Comparison of ENCODE assay signal across 10 cellular contexts in genomic region chr7:123916240-123916724, GRCh38. TPM values are rescaled to one million over a fixed set of nuclear protein-coding genes. Genes with fewer than 3 reads are reported as not detected.
DNase-seq lines count a peak whose midpoint lies in the region; ATAC-seq, FAIRE-seq and TF ChIP-seq lines count a peak whose summit lies in the region.
"Had no signal": no experiment of that assay in that cellular context is flagged by ENCODE, and none has a peak within 500 bp of the region (broad histone marks: within the 10 kb centered on the region; RNA-seq: fewer than 3 reads in every experiment).

No MANE protein-coding gene starts in this region.

- H3K36me3 ChIP-seq in small intestine (ENCODE audit: control insufficient read depth in 2 of 2, insufficient read depth in 2 of 2, low read length in 2 of 2), result no peaks in the 10 kb centered on the region

- no peak for ATAC-seq in GM18861 (IDR thresholded peaks at IDR 0.05; ENCODE audit: unreplicated experiment)
- ATAC-seq in GM19397 (IDR thresholded peaks at IDR 0.05; ENCODE audit: unreplicated experiment), result no peak

- no peaks in the 10 kb centered on the region for H3K27me3 ChIP-seq in small intestine (ENCODE audit: control insufficient read depth in 2 of 2, insufficient read depth in 2 of 2, low read length in 2 of 2)

- peak; percentile 48 for TF ChIP-seq CTCF in epithelial cell of esophagus (IDR thresholded peaks at IDR 0.05; ENCODE audit: insufficient read depth, low read depth, low read length, missing control alignments)
- no peak for TF ChIP-seq CTCF in HFFc6 (IDR thresholded peaks at IDR 0.05)

- no peaks in the 10 kb centered on the region for H3K27me3 Mint-ChIP-seq in HFFc6 (ENCODE audit: insufficient read depth)
- H3K27me3 Mint-ChIP-seq: CD4-positive, CD25-positive, alpha-beta regulatory T cell had no signal

- H3K27ac Mint-ChIP-seq in HFFc6, result no peak overlapping the region
- H3K27ac Mint-ChIP-seq: CD4-positive, CD25-positive, alpha-beta regulatory T cell had no signal

- H3K27ac ChIP-seq in small intestine (ENCODE audit: low read depth in 1 of 2, low read length in 1 of 2), result no peak overlapping the region

- DNase-seq in NCI-H446 treated with DMSO at 0.1 percent for 48 hours (lab: John Stamatoyannopoulos, UW), result peak; percentile 2
- DNase-seq in NCI-H446 (lab: John Stamatoyannopoulos, UW), result no peak
- peak; percentile 20 for DNase-seq in NCI-H460 (ENCODE audit: extremely low read depth, low read depth)
- DNase-seq in epithelial cell of esophagus (ENCODE audit: low read depth), result peak; percentile 47
- DNase-seq in small intestine, result peak; percentile 82
- DNase-seq in HFFc6, result no peak

- no peaks in the 10 kb centered on the region for H3K4me1 Mint-ChIP-seq in HFFc6 (ENCODE audit: low read depth)
- H3K4me1 Mint-ChIP-seq: CD4-positive, CD25-positive, alpha-beta regulatory T cell had no signal

- no peak overlapping the region for H3K4me3 Mint-ChIP-seq in HFFc6
- H3K4me3 Mint-ChIP-seq: CD4-positive, CD25-positive, alpha-beta regulatory T cell had no signal

- peaks cover 24% of the 10 kb centered on the region for H3K9me3 Mint-ChIP-seq in HFFc6

- FAIRE-seq in small intestine (lab: Jason Lieb, UNC), result no peak

- H3K4me1 ChIP-seq in small intestine (ENCODE audit: control insufficient read depth in 2 of 2, insufficient read depth in 1 of 2, low read depth in 1 of 2, low read length in 1 of 2), result no peaks in the 10 kb centered on the region

- H3K4me3 ChIP-seq in epithelial cell of esophagus (ENCODE audit: low read length) (no peak overlapping the region), small intestine (ENCODE audit: low read depth in 1 of 2, low read length in 2 of 2) (no peak overlapping the region)

- 8 to 24% (median 21%) methylated on average over 2 of the region's 2 CpGs for WGBS in small intestine, 3 donors

- H3K36me3 Mint-ChIP-seq in HFFc6 (ENCODE audit: low read depth), result peaks cover 4% of the 10 kb centered on the region; the same call in 1 of the 2 replicates
- H3K36me3 Mint-ChIP-seq: CD4-positive, CD25-positive, alpha-beta regulatory T cell had no signal

- H3K9me3 ChIP-seq in small intestine (ENCODE audit: control insufficient read depth, low read depth), result no peaks in the 10 kb centered on the region

RNA-seq across cellular contexts. Expression of gene SPAM1, which starts 8.8 kb away (rescaled TPM):
- not detected in 2 replicates for total RNA-seq in NCI-H460 (2014; rRNA removed; shearing (Covaris generic))
- polyA plus RNA-seq in NCI-H460 (2014; cell fraction: nucleus; rRNA removed), result not detected in 2 replicates
- under 1 TPM in 2 of 3 donors, not detected in 1; 0.04 to 0.45 TPM for polyA plus RNA-seq in small intestine
- not detected for total RNA-seq in HFFc6 (2021; fragmentation: NEBNext Ultra II Directional; extraction: Animal tissue kit (Norgen Biotek cat#: 25700))
- total RNA-seq: CD4-positive, CD25-positive, alpha-beta regulatory T cell; T-helper 1 cell treated with Interleukin-12 subunit alpha and Interleukin-12 subunit beta and Interleukin-4 antibody, amounts not matched to agents 30 ng/mL and 1 ng/mL, for 36 hours had no signal
- polyA plus RNA-seq: CD4-positive, CD25-positive, alpha-beta regulatory T cell had no signal

Comparison
In these comparisons a context has a peak if more than half of its experiments do, and no peak if none do; other contexts are left out.
1. DNase-seq: peak in NCI-H446 treated with DMSO at 0.1 percent for 48 hours (single experiment), NCI-H460 (single experiment), epithelial cell of esophagus (single experiment) and small intestine (single experiment); none in NCI-H446 (0 of 2) and HFFc6 (single experiment).